Comparison of ENCODE assay signal across 8 cellular contexts in the genomic region with DNA sequence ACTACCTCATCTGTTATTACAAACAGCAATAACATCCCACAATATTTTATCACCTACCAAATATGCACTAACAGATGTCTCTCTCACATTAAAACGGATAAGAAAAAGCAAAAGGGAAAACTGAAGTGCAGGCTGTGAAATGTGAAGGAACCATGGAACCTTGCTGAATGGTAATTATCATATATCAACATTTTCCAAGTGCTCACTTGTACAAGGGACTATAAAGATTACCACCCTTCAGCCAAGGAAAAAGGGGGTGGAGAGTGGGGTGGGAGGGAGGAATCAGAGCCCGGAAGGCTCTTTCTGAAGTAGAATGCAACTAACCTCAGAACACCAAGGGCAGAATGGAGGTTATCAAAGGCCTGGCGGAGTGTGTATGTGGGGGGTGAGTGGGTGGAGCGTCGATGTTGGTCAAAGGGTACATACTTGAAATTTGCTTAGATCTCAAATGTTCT. TPM values are rescaled to one million over a fixed set of nuclear protein-coding genes. Genes with fewer than 3 reads are reported as not detected.
DNase-seq lines count a peak whose midpoint lies in the region; ATAC-seq and TF ChIP-seq lines count a peak whose summit lies in the region.

No MANE protein-coding gene starts in this region.

- H3K36me3 ChIP-seq in BLaER1 treated with 17β-estradiol and CSF1 and Interleukin-3, amounts not matched to agents 10 nM and 100 nM = peaks cover 18 to 39% (median 34%) of the 10 kb centered on the region in 11 experiments
- peaks cover 7% of the 10 kb centered on the region for H3K36me3 ChIP-seq in right atrium auricular region

- peaks cover 23% of the 10 kb centered on the region for H3K4me1 Mint-ChIP-seq in stimulated activated effector memory CD8-positive, alpha-beta T cell treated with anti-CD3 and anti-CD28 coated beads, Interleukin-12 subunit alpha, Interleukin-12 subunit beta, amount 100 ng/mL, for 72 hours

- H3K27ac ChIP-seq in BLaER1 treated with 17β-estradiol and CSF1 and Interleukin-3, amounts not matched to agents 10 nM and 100 nM = peak overlapping the region in 6 of 11 experiments; percentile 89 to 98 (median 92); a peak in 7 of 22 replicates
- H3K27ac ChIP-seq in right atrium auricular region = peak overlapping the region; percentile 91 to 95

- H3K4me3 ChIP-seq in BLaER1 treated with 17β-estradiol and CSF1 and Interleukin-3, amounts not matched to agents 10 nM and 100 nM = peak overlapping the region; percentile 78 to 100 (median 94)
- H3K4me3 ChIP-seq in LNCaP clone FGC (ENCODE audit: low read depth, low read length) (peak overlapping the region; percentile 91), right atrium auricular region (peak overlapping the region; percentile 81 to 90)

- peak overlapping the region; percentile 76 to 97 (median 87) for H3K4me2 ChIP-seq in BLaER1 treated with 17β-estradiol and CSF1 and Interleukin-3, amounts not matched to agents 10 nM and 100 nM

- H3K4me3 Mint-ChIP-seq in stimulated activated effector memory CD8-positive, alpha-beta T cell treated with anti-CD3 and anti-CD28 coated beads, Interleukin-12 subunit alpha, Interleukin-12 subunit beta, amount 100 ng/mL, for 72 hours = peak overlapping the region; percentile 88

- no peaks in the 10 kb centered on the region for H3K9me3 Mint-ChIP-seq in stimulated activated effector memory CD8-positive, alpha-beta T cell treated with anti-CD3 and anti-CD28 coated beads, Interleukin-12 subunit alpha, Interleukin-12 subunit beta, amount 100 ng/mL, for 72 hours

- ATAC-seq in stimulated activated effector memory CD8-positive, alpha-beta T cell treated with anti-CD3 and anti-CD28 coated beads, Interleukin-12 subunit alpha, Interleukin-12 subunit beta, amount 100 ng/mL, for 72 hours = no peak

- TF ChIP-seq CTCF in LNCaP clone FGC (IDR thresholded peaks at IDR 0.05; ENCODE audit: control insufficient read depth, extremely low read depth, insufficient read depth) = no peak
- TF ChIP-seq CTCF in right atrium auricular region (IDR thresholded peaks at IDR 0.05) = no peak
- TF ChIP-seq CTCF in GM20000 (IDR thresholded peaks at IDR 0.05; ENCODE audit: extremely low read depth, missing control alignments) = no peak

- H3K27ac Mint-ChIP-seq in stimulated activated effector memory CD8-positive, alpha-beta T cell treated with anti-CD3 and anti-CD28 coated beads, Interleukin-12 subunit alpha, Interleukin-12 subunit beta, amount 100 ng/mL, for 72 hours = peak overlapping the region; percentile 95

- H3K4me1 ChIP-seq in BLaER1 treated with 17β-estradiol and CSF1 and Interleukin-3, amounts not matched to agents 10 nM and 100 nM = peaks cover 10 to 68% (median 19%) of the 10 kb centered on the region in 10 experiments; a peak in 16 of 20 replicates
- H3K4me1 ChIP-seq in right atrium auricular region = peaks cover 0 to 14% of the 10 kb centered on the region in 2 donors

- peak overlapping the region; percentile 91 to 99 (median 96); a peak in 20 of 22 replicates for H3K9ac ChIP-seq in BLaER1 treated with 17β-estradiol and CSF1 and Interleukin-3, amounts not matched to agents 10 nM and 100 nM

- H3K27me3 ChIP-seq in BLaER1 treated with 17β-estradiol and CSF1 and Interleukin-3, amounts not matched to agents 10 nM and 100 nM = no peaks in the 10 kb centered on the region
- H3K27me3 ChIP-seq in right atrium auricular region = no peaks in the 10 kb centered on the region

- H4K20me1 ChIP-seq in BLaER1 treated with 17β-estradiol and CSF1 and Interleukin-3, amounts not matched to agents 10 nM and 100 nM = peaks cover 21 to 49% (median 44%) of the 10 kb centered on the region in 11 experiments; a peak in 18 of 22 replicates

- DNase-seq in LNCaP clone FGC (ENCODE audit: low read depth) (no peak), right atrium auricular region (ENCODE audit: low spot score) (no peak), GM20000 (ENCODE audit: low spot score) (no peak), AML-193 (lab: John Stamatoyannopoulos, UW) (no peak), KG1 (lab: John Stamatoyannopoulos, UW) (no peak)
- peak; percentile 5 for DNase-seq in activated gamma-delta T cell treated with anti-CD3 and anti-CD28 coated beads, Interleukin-2, amount 50 U/mL, for 16 hours (ENCODE audit: low read depth)
- no peak for DNase-seq in stimulated activated effector memory CD8-positive, alpha-beta T cell treated with anti-CD3 and anti-CD28 coated beads, Interleukin-12 subunit alpha, Interleukin-12 subunit beta, amount 100 ng/mL, for 72 hours (ENCODE audit: low spot score in 2 of 2)

- H3K36me3 Mint-ChIP-seq in stimulated activated effector memory CD8-positive, alpha-beta T cell treated with anti-CD3 and anti-CD28 coated beads, Interleukin-12 subunit alpha, Interleukin-12 subunit beta, amount 100 ng/mL, for 72 hours = peaks cover 60% of the 10 kb centered on the region

- no peaks in the 10 kb centered on the region for H3K9me3 ChIP-seq in BLaER1 treated with 17β-estradiol and CSF1 and Interleukin-3, amounts not matched to agents 10 nM and 100 nM (replicated peaks in 1 of 11)
- no peaks in the 10 kb centered on the region for H3K9me3 ChIP-seq in right atrium auricular region

RNA-seq across cellular contexts. Expression of a gene that starts 1.2 kb away (rescaled TPM):
- 10 to 100 TPM; 61.6 to 63.5 TPM for total RNA-seq in right atrium auricular region
